8 cellular contexts compared by ENCODE assay signal in the genomic region with DNA sequence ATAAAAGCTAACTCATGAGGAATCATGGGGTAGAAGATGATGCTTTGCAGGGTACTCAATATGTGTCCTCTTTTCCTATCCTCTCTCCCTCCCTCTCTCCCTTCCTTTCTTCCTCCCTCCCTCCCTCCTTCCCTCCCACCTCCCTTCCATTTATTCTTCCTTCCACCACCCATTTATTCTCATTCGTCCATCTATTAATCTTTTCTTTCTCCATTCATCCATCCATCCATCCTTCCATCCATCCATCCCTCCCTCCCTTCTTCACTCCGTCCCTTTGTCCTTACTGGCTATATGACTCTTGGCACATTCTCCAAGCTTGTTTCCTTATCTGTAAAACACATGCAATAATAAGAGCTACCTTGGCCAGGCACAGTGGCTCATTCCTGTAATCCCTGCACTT. TPM values are rescaled to one million over a fixed set of nuclear protein-coding genes. Genes with fewer than 3 reads are reported as not detected.
"Had no signal": no experiment of that assay in that cellular context is flagged by ENCODE, and none has a peak within 500 bp of the region (broad histone marks: within the 10 kb centered on the region; RNA-seq: fewer than 3 reads in every experiment).

No MANE protein-coding gene starts in this region.

- H3K9me3 Mint-ChIP-seq: IgD-negative memory B cell had no signal

- FAIRE-seq: K562 had no signal

- ATAC-seq: K562 had no signal

- H3K4me2 ChIP-seq: KMS-11 had no signal

- DNase-seq: IMR-90, KBM-7, KG1 had no signal

- H3K27ac ChIP-seq: HL-60, KMS-11 had no signal

- H3K9ac ChIP-seq: KMS-11 had no signal

- H3K4me3 ChIP-seq: K562 had no signal

- H3K36me3 Mint-ChIP-seq: IgD-negative memory B cell had no signal

- H3K27ac Mint-ChIP-seq: IgD-negative memory B cell had no signal

- H3K4me3 Mint-ChIP-seq: IgD-negative memory B cell had no signal

RNA-seq across cellular contexts. Expression of a gene that starts 40.9 kb away (rescaled TPM):
- total RNA-seq: HT-29, IMR-90, K562 had no signal
- polyA plus RNA-seq: IgD-negative memory B cell, IMR-90, K562 had no signal
